Comparison of ENCODE assay signal across 12 cellular contexts in genomic region chr16:70162041-70162451, GRCh38. TPM values are rescaled to one million over a fixed set of nuclear protein-coding genes. Genes with fewer than 3 reads are reported as not detected.
A peak's percentile ranks its signal among the peaks of the same experiment; 100 is the strongest.
DNase-seq lines count a peak whose midpoint lies in the region; ATAC-seq, FAIRE-seq and TF ChIP-seq lines count a peak whose summit lies in the region.
"Had no signal": no experiment of that assay in that cellular context is flagged by ENCODE, and none has a peak within 500 bp of the region (broad histone marks: within the 10 kb centered on the region; RNA-seq: fewer than 3 reads in every experiment).

No MANE protein-coding gene starts in this region.

- no peaks in the 10 kb centered on the region for H3K4me1 ChIP-seq in A673 (ENCODE audit: insufficient read depth, low read length, poor library complexity, severe bottlenecking)
- no peaks in the 10 kb centered on the region for H3K4me1 ChIP-seq in uterus
- H3K4me1 ChIP-seq: gastroesophageal sphincter, right lobe of liver, thyroid gland had no signal

- DNase-seq in AG04450 (ENCODE audit: low read depth, low spot score) (peak; percentile 27), HEK293T (ENCODE audit: extremely low spot score) (peak; percentile 5), bronchial epithelial cell (ENCODE audit: low read depth) (peak; percentile 85), medulla oblongata (ENCODE audit: extremely low spot score) (peak; percentile 10), A673 (ENCODE audit: low spot score) (no peak), SHP77 (lab: John Stamatoyannopoulos, UW) (no peak), uterus (no peak)
- DNase-seq: right lobe of liver, thyroid gland had no signal

- intact Hi-C loops in A673 (cut with micrococcal nuclease; ENCODE audit: unreplicated experiment) (no loop called here), uterus (cut with DNase I; ENCODE audit: low total_unique reads) (no loop called here)

- BruUV-seq in A673 (replicated peaks; lab: Mats Ljungman, UMichigan) = no TSS peak

- ATAC-seq in HG02610 (IDR thresholded peaks at IDR 0.05; ENCODE audit: unreplicated experiment) = no peak
- ATAC-seq: gastroesophageal sphincter, Right ventricle myocardium inferior had no signal

- POLR2A ChIA-PET in AG04450 (lab: Yijun Ruan, JAX) (no interaction called here), HEK293T (lab: Yijun Ruan, JAX) (no interaction called here), A673 (lab: Charles Lee; ENCODE audit: low non-redundant PET) (no interaction called here)

- CTCF ChIA-PET in AG04450 (lab: Charles Lee) (interaction anchor here (1.0 kb wide), 1 partner anchor 106 kb away, joined by 4 read pairs; no protein-coding TSS in a partner anchor), HEK293T (lab: Yijun Ruan, JAX) (no interaction called here), A673 (lab: Charles Lee) (no interaction called here)

- TF ChIP-seq POLR2A in uterus (IDR thresholded peaks at IDR 0.05) = no peak

- no peaks in the 10 kb centered on the region for H3K27me3 ChIP-seq in AG04450 (ENCODE audit: control insufficient read depth, insufficient read depth, low read length)
- H3K27me3 ChIP-seq in bronchial epithelial cell (ENCODE audit: control insufficient read depth, insufficient read depth, low read length) = no peaks in the 10 kb centered on the region
- H3K27me3 ChIP-seq in A673 (replicated peaks; ENCODE audit: insufficient read depth, low read depth, low read length, poor library complexity) = no peaks in the 10 kb centered on the region
- H3K27me3 ChIP-seq in uterus = no peaks in the 10 kb centered on the region
- H3K27me3 ChIP-seq: gastroesophageal sphincter, right lobe of liver, thyroid gland had no signal

- TF ChIP-seq CTCF in AG04450 (IDR thresholded peaks at IDR 0.05; ENCODE audit: low read depth, low read length) = no peak
- no peak for TF ChIP-seq CTCF in bronchial epithelial cell (IDR thresholded peaks at IDR 0.05; ENCODE audit: insufficient read depth, low read length, severe bottlenecking)
- no peak for TF ChIP-seq CTCF in A673 (conservative IDR thresholded peaks at IDR 0.05; ENCODE audit: low read depth, low read length)
- no peak for TF ChIP-seq CTCF in uterus (IDR thresholded peaks at IDR 0.05)

- FAIRE-seq in bronchial epithelial cell (lab: Jason Lieb, UNC) = no peak

- H3K36me3 ChIP-seq in bronchial epithelial cell (ENCODE audit: control insufficient read depth, insufficient read depth, low read length) (peaks cover 7% of the 10 kb centered on the region), A673 (ENCODE audit: insufficient read depth, low read length, poor library complexity, severe bottlenecking) (peaks cover 39% of the 10 kb centered on the region), uterus (no peaks in the 10 kb centered on the region)

- H3K27ac ChIP-seq in AG04450 (ENCODE audit: low read depth, low read length) (no peak overlapping the region), A673 (ENCODE audit: low read depth, low read length, poor library complexity, severe bottlenecking) (no peak overlapping the region), uterus (no peak overlapping the region)
- H3K27ac ChIP-seq: gastroesophageal sphincter, right lobe of liver, thyroid gland had no signal

- H3K9me3 ChIP-seq in AG04450 (ENCODE audit: control insufficient read depth, insufficient read depth, low read length) (no peaks in the 10 kb centered on the region), A673 (ENCODE audit: low read depth, low read length, poor library complexity, severe bottlenecking) (no peaks in the 10 kb centered on the region), uterus (no peaks in the 10 kb centered on the region)
- H3K9me3 ChIP-seq: gastroesophageal sphincter, right lobe of liver, thyroid gland had no signal

- H3K4me3 ChIP-seq in AG04450 (ENCODE audit: low read depth, low read length) (no peak overlapping the region), bronchial epithelial cell (ENCODE audit: low read depth, low read length) (no peak overlapping the region), A673 (ENCODE audit: low read depth, low read length, poor library complexity, severe bottlenecking) (no peak overlapping the region), uterus (no peak overlapping the region)
- H3K4me3 ChIP-seq: gastroesophageal sphincter, right lobe of liver, thyroid gland had no signal

TF ChIP-seq in HEK293T, 16 proteins besides CTCF, POLR2A, EP300 and RAD21:
- no peak for TF ChIP-seq ELF4 (IDR thresholded peaks at IDR 0.05)
- TF ChIP-seq SP1 (IDR thresholded peaks at IDR 0.05) = no peak
- no peak for TF ChIP-seq NFRKB (IDR thresholded peaks at IDR 0.05)
- no peak for TF ChIP-seq L3MBTL2 (conservative IDR thresholded peaks at IDR 0.05)
- TF ChIP-seq FOXA1 (IDR thresholded peaks at IDR 0.05) = no peak
TF ChIP-seq in HEK293T: peak in this region for 0.

RNA-seq across cellular contexts. Expression of gene CLEC18C, which starts 11.5 kb away (rescaled TPM):
- not detected in 2 replicates for polyA plus RNA-seq in AG04450 (2011; rRNA removed)
- polyA minus RNA-seq in AG04450 (2011; rRNA and poly(A)+ RNA removed) = not detected in 2 replicates
- total RNA-seq in bronchial epithelial cell (0.13 TPM in 1 of 2 replicates, not detected in the other), A673 (2021) (8.9 and 11.6 TPM in 2 replicates), uterus (1 to 10 TPM in 1 of 4 donors, under 1 TPM in 1, not detected in 2; 0.28 to 1.0 TPM)
- total RNA-seq: gastroesophageal sphincter, Right ventricle myocardium inferior had no signal

RNA-seq across cellular contexts. Expression of gene PDPR, which starts 47.9 kb away (rescaled TPM):
- polyA plus RNA-seq in AG04450 (2011; rRNA removed) = 27.7 and 28.2 TPM in 2 replicates
- polyA minus RNA-seq in AG04450 (2011; rRNA and poly(A)+ RNA removed) = 42.2 and 52.0 TPM in 2 replicates
- total RNA-seq in bronchial epithelial cell = 4.1 and 8.4 TPM in 2 replicates
- 35.2 and 39.8 TPM in 2 replicates for total RNA-seq in A673 (2021)
- 10 to 100 TPM; 23.2 to 63.8 (median 44.2) TPM for total RNA-seq in uterus

Comparison
In these comparisons a context has a peak if more than half of its experiments do, and no peak if none do; other contexts are left out.
1. DNase-seq: peak in AG04450 (single experiment), HEK293T (single experiment), bronchial epithelial cell (single experiment) and medulla oblongata (single experiment); none in A673 (single experiment), SHP77 (0 of 2) and uterus (0 of 2).